ENCODE assay signal across 12 cellular contexts in genomic region chr1:175201061-175201508, GRCh38. TPM values are rescaled to one million over a fixed set of nuclear protein-coding genes. Genes with fewer than 3 reads are reported as not detected.
A peak's percentile ranks its signal among the peaks of the same experiment; 100 is the strongest.
DNase-seq lines count a peak whose midpoint lies in the region; TF ChIP-seq lines count a peak whose summit lies in the region.
"Had no signal": no experiment of that assay in that cellular context is flagged by ENCODE, and none has a peak within 500 bp of the region (broad histone marks: within the 10 kb centered on the region; RNA-seq: fewer than 3 reads in every experiment).

No MANE protein-coding gene starts in this region.

- no peak overlapping the region for H3K4me3 ChIP-seq in esophagus (ENCODE audit: low read depth in 1 of 2, low read length in 2 of 2)
- H3K4me3 ChIP-seq in mesodermal cell (ENCODE audit: extremely low read depth, insufficient read depth, low read length, poor library complexity, severe bottlenecking) = no peak overlapping the region
- H3K4me3 ChIP-seq in tibial artery = no peak overlapping the region
- H3K4me3 ChIP-seq: skin epidermis had no signal

- H3K36me3 ChIP-seq in esophagus (ENCODE audit: control insufficient read depth in 2 of 2, insufficient read depth in 2 of 2, low read length in 1 of 2) (no peaks in the 10 kb centered on the region), mesodermal cell (ENCODE audit: control insufficient read depth, insufficient read depth, low read length) (no peaks in the 10 kb centered on the region), tibial artery (no peaks in the 10 kb centered on the region)

- H3K27me3 ChIP-seq in esophagus (ENCODE audit: control insufficient read depth in 1 of 2, insufficient read depth in 2 of 2, low read length in 2 of 2) (no peaks in the 10 kb centered on the region), tibial artery (no peaks in the 10 kb centered on the region)

- peak; percentile 56 for DNase-seq in NCI-H1694 treated with DMSO at 0.1 percent for 48 hours (lab: John Stamatoyannopoulos, UW)
- no peak for DNase-seq in tibial artery
- DNase-seq in central memory CD4-positive, alpha-beta T cell = no peak
- no peak for DNase-seq in SKM-1 treated with dmso at 0.1 percent for 144 hours (lab: John Stamatoyannopoulos, UW; ENCODE audit: unreplicated experiment)
- no peak for DNase-seq in RWPE1 (ENCODE audit: low spot score)
- DNase-seq in DMS 273 (lab: John Stamatoyannopoulos, UW; ENCODE audit: unreplicated experiment) = no peak
- DNase-seq: activated T-cell treated with anti-CD3 and anti-CD28 coated beads, Interleukin-2, amount 50 U/mL, for 1 hour had no signal

- POLR2A ChIA-PET in RWPE1 (lab: Yijun Ruan, JAX; ENCODE audit: low non-redundant PET) = no interaction called here

- H3K27ac ChIP-seq in esophagus (ENCODE audit: low read depth in 2 of 2, low read length in 1 of 2) (peak overlapping the region; percentile 55 to 68), mesodermal cell (ENCODE audit: low read depth, low read length, severe bottlenecking) (peak overlapping the region; percentile 72), tibial artery (peak overlapping the region; percentile 62 to 75), RWPE1 (no peak overlapping the region)
- H3K27ac ChIP-seq: KMS-11, VCaP had no signal

- H3K9me3 ChIP-seq in esophagus (ENCODE audit: control insufficient read depth in 2 of 2, insufficient read depth in 1 of 2, low read depth in 1 of 2, low read length in 1 of 2) (no peaks in the 10 kb centered on the region), mesodermal cell (ENCODE audit: control insufficient read depth, low read length) (no peaks in the 10 kb centered on the region), tibial artery (no peaks in the 10 kb centered on the region)

- WGBS in esophagus, 2 donors = 44 to 48% methylated on average over 5 of the region's 5 CpGs
- WGBS in mesodermal cell (ENCODE audit: insufficient coverage in 2 of 2), 2 experiments = 50% methylated on average over 2 of the region's 5 CpGs; no CpG with 5 or more reads in 1 of the 2 experiments

- TF ChIP-seq CTCF in tibial artery (IDR thresholded peaks at IDR 0.05) (no peak), RWPE1 (conservative IDR thresholded peaks at IDR 0.05; ENCODE audit: low read depth) (no peak)

- intact Hi-C loops in tibial artery (cut with DNase I; ENCODE audit: low total_unique reads) = no loop called here

- CTCF ChIA-PET in RWPE1 (lab: Yijun Ruan, JAX) = interaction anchor here (0.6 kb wide), 1 partner anchor 22 kb away, joined by 3 read pairs; no protein-coding TSS in a partner anchor

- H3K4me1 ChIP-seq in esophagus (ENCODE audit: control insufficient read depth in 2 of 2, insufficient read depth in 2 of 2, low read length in 1 of 2) (no peaks in the 10 kb centered on the region), mesodermal cell (ENCODE audit: control insufficient read depth, insufficient read depth, low read length, poor library complexity, severe bottlenecking) (peaks cover 26% of the 10 kb centered on the region), tibial artery (peaks cover 0 to 21% (median 12%) of the 10 kb centered on the region in 4 donors)

RNA-seq across cellular contexts. Expression of gene KIAA0040, which starts 8.5 kb away (rescaled TPM):
- polyA plus RNA-seq in esophagus = 1 to 10 TPM; 2.3 to 4.0 TPM
- polyA plus RNA-seq in mesodermal cell (2013, experiment 1 of 2) = 12.6 TPM
- polyA plus RNA-seq in mesodermal cell (2013, experiment 2 of 2) = 13.0 TPM
